In the genomic region with DNA sequence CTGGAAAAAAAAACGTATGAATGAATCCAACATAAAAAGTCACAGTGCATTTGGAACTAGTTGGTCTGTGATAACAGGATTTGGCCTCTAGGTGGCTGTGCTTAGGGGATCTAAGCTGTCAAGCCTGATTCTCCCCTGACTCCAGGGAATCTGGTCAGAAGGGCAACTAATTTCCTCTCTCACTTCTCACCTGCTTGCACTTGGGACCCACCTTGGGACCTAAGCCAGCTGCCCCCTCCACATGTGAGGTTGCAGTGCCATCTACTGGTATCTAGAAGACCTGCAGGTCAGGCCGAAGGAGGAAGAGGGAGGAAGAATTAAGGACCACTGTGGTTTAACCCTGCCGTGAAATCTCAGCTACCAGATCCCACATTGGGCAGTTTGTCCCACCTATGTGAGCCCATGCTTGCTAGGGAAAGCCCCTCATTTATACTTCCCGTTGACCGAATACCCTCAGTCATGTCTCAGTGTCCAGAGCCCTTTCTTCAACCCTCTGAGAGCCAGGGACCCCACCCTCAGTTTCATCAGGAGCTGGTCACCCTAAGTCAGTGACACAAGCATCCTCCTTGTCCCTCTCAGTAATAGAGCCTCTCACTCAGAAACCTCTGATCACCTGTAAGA, we compare ENCODE assay signal across 8 cellular contexts. TPM values are rescaled to one million over a fixed set of nuclear protein-coding genes. Genes with fewer than 3 reads are reported as not detected.
DNase-seq lines count a peak whose midpoint lies in the region; ATAC-seq and TF ChIP-seq lines count a peak whose summit lies in the region.

No MANE protein-coding gene starts in this region.

- no peak overlapping the region for H3K4me3 ChIP-seq in lung

- ATAC-seq in GM18907 (IDR thresholded peaks at IDR 0.05; ENCODE audit: unreplicated experiment) (peak; percentile 77), HG03139 (IDR thresholded peaks at IDR 0.05; ENCODE audit: unreplicated experiment) (peak; percentile 79), lung (ENCODE audit: insufficient read depth, low FRiP score) (peak; percentile 73)

- WGBS in lung, 2 donors, result 2 to 7% methylated on average over 5 of the region's 5 CpGs

- peaks cover 0 to 1% of the 10 kb centered on the region in 2 donors for H3K9me3 ChIP-seq in lung (ENCODE audit: control insufficient read depth in 2 of 2, insufficient read depth in 1 of 2, low read length in 1 of 2)

- no peaks in the 10 kb centered on the region for H3K27me3 Mint-ChIP-seq in activated CD4-positive, alpha-beta T cell treated with anti-CD3 and anti-CD28 coated beads, Interleukin-2, amount 10 ng/mL, durations not matched to agents 24 days and 14 days

- no peaks in the 10 kb centered on the region for H3K9me3 Mint-ChIP-seq in activated CD4-positive, alpha-beta T cell treated with anti-CD3 and anti-CD28 coated beads, Interleukin-2, amount 10 ng/mL, durations not matched to agents 24 days and 14 days

- peaks cover 36% of the 10 kb centered on the region for H3K4me1 Mint-ChIP-seq in activated CD4-positive, alpha-beta T cell treated with anti-CD3 and anti-CD28 coated beads, Interleukin-2, amount 10 ng/mL, durations not matched to agents 24 days and 14 days

- H3K4me1 ChIP-seq in lung (ENCODE audit: control insufficient read depth in 2 of 2, insufficient read depth in 2 of 2, low read length in 2 of 2), result peaks cover 0 to 5% of the 10 kb centered on the region in 2 donors

- no peak overlapping the region for H3K4me3 Mint-ChIP-seq in activated CD4-positive, alpha-beta T cell treated with anti-CD3 and anti-CD28 coated beads, Interleukin-2, amount 10 ng/mL, durations not matched to agents 24 days and 14 days

- peak; percentile 67 for DNase-seq in AG20443 (ENCODE audit: low spot score)
- DNase-seq in NCI-H226, result peak; percentile 3
- DNase-seq in activated CD4-positive, alpha-beta T cell treated with anti-CD3 and anti-CD28 coated beads, Interleukin-2, amount 10 ng/mL, durations not matched to agents 24 days and 14 days, result peak; percentile 88
- peak; percentile 76 for DNase-seq in dermis blood vessel endothelial cell
- DNase-seq in lung (ENCODE audit: low spot score), result peak; percentile 64
- DNase-seq in stimulated activated CD8-positive, alpha-beta memory T cell treated with anti-CD3 and anti-CD28 coated beads, Interleukin-2, amount 100 ng/mL, for 48 hours (ENCODE audit: low read depth in 2 of 2), result peak; percentile 15 to 41

- no peak overlapping the region for H3K27ac ChIP-seq in lung (ENCODE audit: low read depth in 1 of 2, low read length in 1 of 2)

- no peaks in the 10 kb centered on the region for H3K36me3 Mint-ChIP-seq in activated CD4-positive, alpha-beta T cell treated with anti-CD3 and anti-CD28 coated beads, Interleukin-2, amount 10 ng/mL, durations not matched to agents 24 days and 14 days (ENCODE audit: low read depth)

- no peaks in the 10 kb centered on the region for H3K36me3 ChIP-seq in lung (ENCODE audit: control insufficient read depth in 2 of 2, insufficient read depth in 2 of 2, low read length in 2 of 2)

- TF ChIP-seq CTCF in lung (IDR thresholded peaks at IDR 0.05; ENCODE audit: control extremely low read depth, extremely low read depth), result peak; percentile 83

- H3K27ac Mint-ChIP-seq in activated CD4-positive, alpha-beta T cell treated with anti-CD3 and anti-CD28 coated beads, Interleukin-2, amount 10 ng/mL, durations not matched to agents 24 days and 14 days, result peak overlapping the region; percentile 16

- H3K27me3 ChIP-seq in lung (ENCODE audit: control insufficient read depth, insufficient read depth), result no peaks in the 10 kb centered on the region

- intact Hi-C loops in activated CD4-positive, alpha-beta T cell treated with anti-CD3 and anti-CD28 coated beads, Interleukin-2, amount 10 ng/mL, durations not matched to agents 24 days and 14 days (cut with micrococcal nuclease), result loop anchor here (1.0 to 10.0 kb wide), 5 partner anchors 55 to 539 kb away; no protein-coding TSS in a partner anchor

RNA-seq across cellular contexts. Expression of gene CAVIN3, which starts 33.2 kb away (rescaled TPM):
- total RNA-seq in activated CD4-positive, alpha-beta T cell treated with anti-CD3 and anti-CD28 coated beads, Interleukin-2, amount 10 ng/mL, durations not matched to agents 24 days and 14 days, result 35.7 and 36.0 TPM in 2 replicates
- 201 and 220 TPM in 2 replicates for total RNA-seq in dermis blood vessel endothelial cell
- 100 to 1,000 TPM in 1 of 2 donors, 10 to 100 TPM in 1; 23.2 to 122 TPM for total RNA-seq in lung
- polyA plus RNA-seq in lung, result 100 to 1,000 TPM in 1 of 2 donors, 10 to 100 TPM in 1; 59.1 to 114 TPM

RNA-seq across cellular contexts. Expression of gene SMPD1, which starts 36.8 kb away (rescaled TPM):
- total RNA-seq in activated CD4-positive, alpha-beta T cell treated with anti-CD3 and anti-CD28 coated beads, Interleukin-2, amount 10 ng/mL, durations not matched to agents 24 days and 14 days, result 9.4 and 10.0 TPM in 2 replicates
- total RNA-seq in dermis blood vessel endothelial cell (25.2 and 27.6 TPM in 2 replicates), lung (10 to 100 TPM; 19.3 to 69.5 TPM)
- polyA plus RNA-seq in lung, result 10 to 100 TPM; 31.8 to 34.0 TPM

Comparison
In these comparisons a context has a peak if more than half of its experiments do, and no peak if none do; other contexts are left out.
1. DNase-seq: peak in every context shown above with its lines; median percentile 88 in activated CD4-positive, alpha-beta T cell treated with anti-CD3 and anti-CD28 coated beads, Interleukin-2, amount 10 ng/mL, durations not matched to agents 24 days and 14 days; 76 in dermis blood vessel endothelial cell; 67 in AG20443; 64 in lung; 28 in stimulated activated CD8-positive, alpha-beta memory T cell treated with anti-CD3 and anti-CD28 coated beads, Interleukin-2, amount 100 ng/mL, for 48 hours; 3 in NCI-H226.